In genomic region chr4:55378617-55379467, GRCh38 we compare ENCODE assay signal across 10 cellular contexts. TPM values are rescaled to one million over a fixed set of nuclear protein-coding genes. Genes with fewer than 3 reads are reported as not detected.
DNase-seq lines count a peak whose midpoint lies in the region; ATAC-seq, FAIRE-seq and TF ChIP-seq lines count a peak whose summit lies in the region.
"Had no signal": no experiment of that assay in that cellular context is flagged by ENCODE, and none has a peak within 500 bp of the region (broad histone marks: within the 10 kb centered on the region; RNA-seq: fewer than 3 reads in every experiment).

No MANE protein-coding gene starts in this region.

- H3K4me1 Mint-ChIP-seq in activated naive CD8-positive, alpha-beta T cell treated with anti-CD3 and anti-CD28 coated beads, Interleukin-2, amount 50 U/mL, for 24 hours: peaks cover 2% of the 10 kb centered on the region
- H3K4me1 Mint-ChIP-seq: WTC11 had no signal

- H3K36me3 ChIP-seq in K562 (ENCODE audit: control insufficient read depth, insufficient read depth, low read length) (no peaks in the 10 kb centered on the region; the same call in 2 of the 3 replicates), keratinocyte (ENCODE audit: control insufficient read depth in 2 of 2, extremely low read depth in 1 of 2, insufficient read depth in 2 of 2, low read length in 2 of 2) (no peaks in the 10 kb centered on the region)

- FAIRE-seq in K562 (lab: Jason Lieb, UNC) (no peak), keratinocyte (lab: Jason Lieb, UNC) (peak; percentile 87)

- no peak for ATAC-seq in K562
- ATAC-seq in activated naive CD8-positive, alpha-beta T cell treated with anti-CD3 and anti-CD28 coated beads, Interleukin-2, amount 50 U/mL, for 24 hours: no peak
- ATAC-seq: WTC11 had no signal

- CTCF ChIA-PET in K562 (lab: Yijun Ruan, JAX; ENCODE audit: low intra/inter-chr PET ratio): no interaction called here

- H3K4me1 ChIP-seq in K562 (replicated peaks in 1 of 2; ENCODE audit: control insufficient read depth in 2 of 2, insufficient read depth in 2 of 2, low read length in 2 of 2) (peaks cover 5 to 8% of the 10 kb centered on the region in 2 experiments; a peak in 4 of 5 replicates), keratinocyte (ENCODE audit: control insufficient read depth, extremely low read depth, insufficient read depth, low read length) (peaks cover 14% of the 10 kb centered on the region)

- no peak for TF ChIP-seq CTCF in 22Rv1 (IDR thresholded peaks at IDR 0.05)
- no peak for TF ChIP-seq CTCF in LNCaP clone FGC (IDR thresholded peaks at IDR 0.05; ENCODE audit: control insufficient read depth, extremely low read depth, insufficient read depth)
- no peak for TF ChIP-seq CTCF in K562 (IDR thresholded peaks at IDR 0.05 in 2 of 3, conservative IDR thresholded peaks at IDR 0.05 in 1 of 3; ENCODE audit: insufficient read depth in 2 of 3, low read depth in 1 of 3, low read length in 3 of 3)
- no peak for TF ChIP-seq CTCF in keratinocyte (optimal IDR thresholded peaks at IDR 0.05 in 1 of 3, IDR thresholded peaks at IDR 0.05 in 1 of 3, conservative IDR thresholded peaks at IDR 0.05 in 1 of 3; ENCODE audit: extremely low read depth in 1 of 3, insufficient read depth in 2 of 3, low read length in 3 of 3)

- BruUV-seq in K562 (replicated peaks; lab: Mats Ljungman, UMichigan): no TSS peak

- H4K20me1 ChIP-seq in K562 (replicated peaks; ENCODE audit: control insufficient read depth, insufficient read depth, low read length) (no peaks in the 10 kb centered on the region), keratinocyte (ENCODE audit: control insufficient read depth, extremely low read depth, insufficient read depth, low read length) (no peaks in the 10 kb centered on the region)

- H3K9me1 ChIP-seq in K562 (ENCODE audit: control insufficient read depth, insufficient read depth, low read length) (no peaks in the 10 kb centered on the region), keratinocyte (ENCODE audit: control insufficient read depth, extremely low read depth, insufficient read depth, low read length) (no peaks in the 10 kb centered on the region)

- no peaks in the 10 kb centered on the region for H3K36me3 Mint-ChIP-seq in activated naive CD8-positive, alpha-beta T cell treated with anti-CD3 and anti-CD28 coated beads, Interleukin-2, amount 50 U/mL, for 24 hours (ENCODE audit: low read depth)
- H3K36me3 Mint-ChIP-seq: WTC11 had no signal

- no peaks in the 10 kb centered on the region for H3K9me3 ChIP-seq in K562 (replicated peaks; ENCODE audit: control insufficient read depth, insufficient read depth, low read depth, low read length)
- no peaks in the 10 kb centered on the region for H3K9me3 ChIP-seq in keratinocyte (ENCODE audit: control insufficient read depth, low read depth, low read length)

- intact Hi-C loops in K562 (cut with micrococcal nuclease): no loop called here
- intact Hi-C loops in posterior cingulate gyrus (cut with DNase I): no loop called here

- H3K79me2 ChIP-seq in K562 (ENCODE audit: control insufficient read depth, insufficient read depth, low read length): no peaks in the 10 kb centered on the region
- H3K79me2 ChIP-seq in keratinocyte (ENCODE audit: control insufficient read depth, insufficient read depth, low read length): no peaks in the 10 kb centered on the region

- H3K27me3 ChIP-seq in K562 (ENCODE audit: control insufficient read depth in 2 of 2, insufficient read depth in 2 of 2, low read length in 2 of 2) (no peaks in the 10 kb centered on the region), keratinocyte (ENCODE audit: control insufficient read depth, extremely low read depth, insufficient read depth, low read length) (no peaks in the 10 kb centered on the region)

- H3K9ac ChIP-seq in K562 (ENCODE audit: insufficient read depth in 1 of 2, low read depth in 2 of 2, low read length in 2 of 2) (no peak overlapping the region), keratinocyte (ENCODE audit: control insufficient read depth, extremely low read depth, insufficient read depth, low read length) (no peak overlapping the region)

- no peak for TF ChIP-seq RAD21 in K562 (CRISPR knock-in tag; conservative IDR thresholded peaks at IDR 0.05 in 1 of 2, IDR thresholded peaks at IDR 0.05 in 1 of 2)

- H2AFZ ChIP-seq in K562 (ENCODE audit: low read depth, low read length) (peak overlapping the region; percentile 84), keratinocyte (ENCODE audit: control insufficient read depth, low read length) (peak overlapping the region; percentile 47)

- dilution Hi-C loops in keratinocyte (cut with MboI; ENCODE audit: extremely low pct_ligation_motif_present, low sequenced_read_pairs): no loop called here

- H3K27ac ChIP-seq in 22Rv1: peak overlapping the region; percentile 43
- H3K27ac ChIP-seq in K562 (ENCODE audit: extremely low read depth, low read depth, low read length): no peak overlapping the region
- H3K27ac ChIP-seq in keratinocyte (ENCODE audit: control insufficient read depth, insufficient read depth, low read length): peak overlapping the region; percentile 49

- in situ Hi-C loops in K562 (cut with MboI): no loop called here

- H3K4me3 ChIP-seq in LNCaP clone FGC (ENCODE audit: low read depth, low read length) (no peak overlapping the region), K562 (no peak overlapping the region), keratinocyte (ENCODE audit: control insufficient read depth in 2 of 3, extremely low read depth in 1 of 3, insufficient read depth in 2 of 3, low read depth in 1 of 3, low read length in 3 of 3) (peak overlapping the region in 2 of 3 experiments; percentile 12 to 40)

- H3K27ac Mint-ChIP-seq in activated naive CD8-positive, alpha-beta T cell treated with anti-CD3 and anti-CD28 coated beads, Interleukin-2, amount 50 U/mL, for 24 hours: no peak overlapping the region
- H3K27ac Mint-ChIP-seq: WTC11 had no signal

- H3K9me3 Mint-ChIP-seq in activated naive CD8-positive, alpha-beta T cell treated with anti-CD3 and anti-CD28 coated beads, Interleukin-2, amount 50 U/mL, for 24 hours: no peaks in the 10 kb centered on the region
- H3K9me3 Mint-ChIP-seq: WTC11 had no signal

- 51% methylated on average over 13 of the region's 13 CpGs for WGBS in K562 (ENCODE audit: insufficient coverage, low coverage, missing lambda C conversion rate)

- POLR2A ChIA-PET in K562 (lab: Yijun Ruan, JAX): interaction anchor here (1.1 to 1.9 kb wide), 3 partner anchors 10 to 27 kb away, joined by 3 to 5 read pairs (median 4); no protein-coding TSS in a partner anchor

- no peak overlapping the region for H3K4me3 Mint-ChIP-seq in activated naive CD8-positive, alpha-beta T cell treated with anti-CD3 and anti-CD28 coated beads, Interleukin-2, amount 50 U/mL, for 24 hours
- H3K4me3 Mint-ChIP-seq: WTC11 had no signal

- no peak for TF ChIP-seq EP300 in K562 (IDR thresholded peaks at IDR 0.05; ENCODE audit: low read length)

- TF ChIP-seq POLR2A in K562 (conservative IDR thresholded peaks at IDR 0.05): no peak

- DNase-seq in LNCaP clone FGC (ENCODE audit: low read depth) (peak; percentile 81), K562 (ENCODE audit: extremely low read depth in 1 of 4, low spot score in 3 of 4) (no peak), keratinocyte (ENCODE audit: low read depth, low spot score) (no peak), NCI-H526 treated with DMSO at 0.1 percent for 48 hours (lab: John Stamatoyannopoulos, UW) (no peak), posterior cingulate gyrus (no peak), cerebellar nuclear complex (lab: John Stamatoyannopoulos, UW) (no peak)
- no peak for DNase-seq in activated naive CD8-positive, alpha-beta T cell treated with anti-CD3 and anti-CD28 coated beads, Interleukin-2, amount 50 U/mL, for 24 hours
- DNase-seq: activated naive CD4-positive, alpha-beta T cell treated with Interleukin-2 at 50 U/mL for 16 hours had no signal

- H3K4me2 ChIP-seq in K562 (ENCODE audit: insufficient read depth, low read length) (peak overlapping the region; percentile 15; the same call in 1 of the 2 replicates), keratinocyte (ENCODE audit: control insufficient read depth, extremely low read depth, insufficient read depth, low read depth, low read length) (peak overlapping the region; percentile 77)

- H3K27me3 Mint-ChIP-seq in activated naive CD8-positive, alpha-beta T cell treated with anti-CD3 and anti-CD28 coated beads, Interleukin-2, amount 50 U/mL, for 24 hours: no peaks in the 10 kb centered on the region

RNA-seq across cellular contexts. Expression of gene TMEM165, which starts 16.9 kb away (rescaled TPM):
- 347 and 666 TPM in 2 replicates for total RNA-seq in K562 (2011; cell fraction: chromatin; rRNA removed; ENCODE audit: low replicate concordance)
- 225 and 269 TPM in 2 replicates for total RNA-seq in K562 (2011; cell fraction: nucleolus; rRNA removed)
- total RNA-seq in K562 (2011; cell fraction: nucleoplasm; rRNA removed): 544 and 827 TPM in 2 replicates
- total RNA-seq in K562 (2014; rRNA removed) (112 and 116 TPM in 2 replicates), K562 (2014; rRNA removed; fragmentation: Illumina TruSeq; extraction: Trizol) (96.6 and 96.8 TPM in 2 replicates), K562 (2015; rRNA removed; fragmentation: Illumina TruSeq; extraction: Trizol) (91.7 and 97.1 TPM in 2 replicates), K562 (2021) (84.6 and 97.5 TPM in 2 replicates)
- polyA plus RNA-seq in K562 (2011; rRNA removed) (145 and 174 TPM in 2 replicates), K562 (2014; fragmentation: Illumina TruSeq; extraction: Trizol) (58.7 and 70.6 TPM in 2 replicates), K562 (2014; fragmentation: Nextera tagmentation; extraction: Ambion mirVana) (10 to 100 TPM; 21.3 to 27.5 TPM), K562 (2014; rRNA removed) (105 and 106 TPM in 2 replicates), keratinocyte (71.8 to 144 TPM (median 132 TPM) in 3 replicates)
- polyA plus RNA-seq in K562 (2011; cell fraction: cytosol; rRNA removed): 80.4 and 158 TPM in 2 replicates
- 179 and 244 TPM in 2 replicates for polyA plus RNA-seq in K562 (2011; cell fraction: nucleus; rRNA removed)
- polyA plus RNA-seq in K562 (2012): 54.2 and 62.0 TPM in 2 replicates
- 177 and 204 TPM in 2 replicates for polyA minus RNA-seq in K562 (2011; rRNA and poly(A)+ RNA removed)
- polyA minus RNA-seq in K562 (2011; cell fraction: cytosol; rRNA and poly(A)+ RNA removed): 53.2 and 61.2 TPM in 2 replicates
- polyA minus RNA-seq in K562 (2011; cell fraction: nucleus; rRNA and poly(A)+ RNA removed): 110 and 180 TPM in 2 replicates
- 80.5 TPM for polyA plus RNA-seq in keratinocyte (2011; ENCODE audit: low read depth)
- 45.7 and 71.7 TPM in 2 replicates for polyA plus RNA-seq in keratinocyte (2011; cell fraction: cytosol; rRNA removed)
- 133 and 164 TPM in 2 replicates for polyA plus RNA-seq in keratinocyte (2011; cell fraction: nucleus; rRNA removed)
- polyA plus RNA-seq in keratinocyte (2012; ENCODE audit: low replicate concordance): 50.8 and 60.0 TPM in 2 replicates
- polyA minus RNA-seq in keratinocyte: 76.7 to 140 TPM (median 112 TPM) in 3 replicates
- polyA minus RNA-seq in keratinocyte (2011; cell fraction: cytosol; rRNA and poly(A)+ RNA removed): 61.6 TPM
- polyA minus RNA-seq in keratinocyte (2011; cell fraction: nucleus; rRNA and poly(A)+ RNA removed): 77.6 and 125 TPM in 2 replicates

RNA-seq across cellular contexts. Expression of gene SRD5A3, which starts 32.8 kb away (rescaled TPM):
- total RNA-seq in K562 (2011; cell fraction: chromatin; rRNA removed; ENCODE audit: low replicate concordance): 12.9 and 19.1 TPM in 2 replicates
- total RNA-seq in K562 (2011; cell fraction: nucleolus; rRNA removed): 12.9 and 13.5 TPM in 2 replicates
- 22.7 and 23.1 TPM in 2 replicates for total RNA-seq in K562 (2011; cell fraction: nucleoplasm; rRNA removed)
- total RNA-seq in K562 (2014; rRNA removed) (9.1 and 12.0 TPM in 2 replicates), K562 (2014; rRNA removed; fragmentation: Illumina TruSeq; extraction: Trizol) (15.7 and 16.2 TPM in 2 replicates), K562 (2015; rRNA removed; fragmentation: Illumina TruSeq; extraction: Trizol) (10.6 and 13.3 TPM in 2 replicates), K562 (2021) (21.6 and 21.7 TPM in 2 replicates)
- polyA plus RNA-seq in K562 (2011; rRNA removed) (34.0 and 37.0 TPM in 2 replicates), K562 (2014; fragmentation: Illumina TruSeq; extraction: Trizol) (15.0 and 17.0 TPM in 2 replicates), K562 (2014; fragmentation: Nextera tagmentation; extraction: Ambion mirVana) (1 to 10 TPM; 2.5 to 5.3 TPM), K562 (2014; rRNA removed) (10.0 and 14.1 TPM in 2 replicates), keratinocyte (7.3 to 15.9 TPM (median 15.6 TPM) in 3 replicates)
- polyA plus RNA-seq in K562 (2011; cell fraction: cytosol; rRNA removed): 14.5 and 26.4 TPM in 2 replicates
- polyA plus RNA-seq in K562 (2011; cell fraction: nucleus; rRNA removed): 6.9 and 11.5 TPM in 2 replicates
- 17.2 and 29.6 TPM in 2 replicates for polyA plus RNA-seq in K562 (2012)
- 25.0 and 35.5 TPM in 2 replicates for polyA minus RNA-seq in K562 (2011; rRNA and poly(A)+ RNA removed)
- 9.6 and 16.2 TPM in 2 replicates for polyA minus RNA-seq in K562 (2011; cell fraction: cytosol; rRNA and poly(A)+ RNA removed)
- polyA minus RNA-seq in K562 (2011; cell fraction: nucleus; rRNA and poly(A)+ RNA removed): 2.2 and 3.1 TPM in 2 replicates
- 3.5 TPM for polyA plus RNA-seq in keratinocyte (2011; ENCODE audit: low read depth)
- polyA plus RNA-seq in keratinocyte (2011; cell fraction: cytosol; rRNA removed): 9.0 and 17.5 TPM in 2 replicates
- 6.5 and 9.2 TPM in 2 replicates for polyA plus RNA-seq in keratinocyte (2011; cell fraction: nucleus; rRNA removed)
- polyA plus RNA-seq in keratinocyte (2012; ENCODE audit: low replicate concordance): 8.4 and 13.9 TPM in 2 replicates
- polyA minus RNA-seq in keratinocyte: 7.5 to 15.1 TPM (median 14.3 TPM) in 3 replicates
- 12.1 TPM for polyA minus RNA-seq in keratinocyte (2011; cell fraction: cytosol; rRNA and poly(A)+ RNA removed)
- polyA minus RNA-seq in keratinocyte (2011; cell fraction: nucleus; rRNA and poly(A)+ RNA removed): 2.0 and 4.7 TPM in 2 replicates

Comparison
In these comparisons a context has a peak if more than half of its experiments do, and no peak if none do; other contexts are left out.
1. H3K4me3 ChIP-seq: peak in keratinocyte (2 of 3); none in LNCaP clone FGC (single experiment) and K562 (single experiment).